ENCODE assay signal across 24 cellular contexts in the genomic region with DNA sequence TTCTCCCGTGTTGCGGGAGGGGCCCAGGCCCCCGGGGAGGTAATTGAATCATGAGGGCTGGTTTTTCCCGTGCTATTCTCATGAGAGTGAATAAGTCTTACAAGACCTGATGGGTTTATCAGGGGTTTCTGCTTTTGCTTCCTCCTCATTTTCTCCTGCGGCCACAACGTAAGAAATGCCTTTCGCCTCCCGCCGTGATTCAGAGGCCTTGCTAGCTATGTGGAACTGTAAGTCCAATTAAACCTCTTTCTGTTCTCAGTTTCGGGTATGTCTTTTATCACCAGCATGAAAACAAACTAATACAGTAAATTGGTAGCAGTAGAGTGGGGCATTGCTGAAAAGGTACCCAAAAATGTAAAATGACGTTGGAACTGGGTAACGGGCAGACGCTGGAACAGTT.
"Had no signal": no experiment of that assay in that cellular context is flagged by ENCODE, and none has a peak within 500 bp of the region (broad histone marks: within the 10 kb centered on the region; RNA-seq: fewer than 3 reads in every experiment).

No MANE protein-coding gene starts in this region.

- DNase-seq: colonic mucosa; cortex of kidney; effector CD8-positive, alpha-beta T cell; effector memory CD8-positive, alpha-beta T cell; endodermal cell; erythroblast; esophagus squamous epithelium; foreskin fibroblast; foreskin melanocyte; gastrocnemius medialis; glutamatergic neuron; head of caudate nucleus; heart right ventricle; hippocampal formation; left cardiac atrium; left ventricle myocardium superior; lower lobe of right lung; mesenchymal stem cell; midbrain; naive thymus-derived CD4-positive, alpha-beta T cell had no signal

- H3K27ac Mint-ChIP-seq: dendritic cell treated with granulocyte-macrophage colony-stimulating factor and Interleukin-4, amounts not matched to agents 40 ng/mL and 50 ng/mL, for 4 days; effector memory CD8-positive, alpha-beta T cell; endodermal cell; naive thymus-derived CD4-positive, alpha-beta T cell had no signal

- H3K27ac ChIP-seq: colonic mucosa, epithelial cell of prostate, esophagus squamous epithelium, gastrocnemius medialis, heart right ventricle, left lung, lower lobe of right lung had no signal

- H3K36me3 ChIP-seq: colonic mucosa, esophagus squamous epithelium, gastrocnemius medialis, heart right ventricle, left lung, lower lobe of right lung had no signal

- H3K4me3 Mint-ChIP-seq: dendritic cell treated with granulocyte-macrophage colony-stimulating factor and Interleukin-4, amounts not matched to agents 40 ng/mL and 50 ng/mL, for 4 days; effector memory CD8-positive, alpha-beta T cell; endodermal cell had no signal

- H3K4me1 Mint-ChIP-seq: endodermal cell; naive thymus-derived CD4-positive, alpha-beta T cell had no signal

- H3K9me3 Mint-ChIP-seq: endodermal cell had no signal

- H3K4me3 ChIP-seq: colonic mucosa, esophagus squamous epithelium, gastrocnemius medialis, heart right ventricle, left lung, lower lobe of right lung had no signal

- H3K27me3 ChIP-seq: colonic mucosa, esophagus squamous epithelium, gastrocnemius medialis, heart right ventricle, left lung had no signal

- H3K36me3 Mint-ChIP-seq: naive thymus-derived CD4-positive, alpha-beta T cell had no signal

- H3K27me3 Mint-ChIP-seq: dendritic cell treated with granulocyte-macrophage colony-stimulating factor and Interleukin-4, amounts not matched to agents 40 ng/mL and 50 ng/mL, for 4 days; effector memory CD8-positive, alpha-beta T cell; naive thymus-derived CD4-positive, alpha-beta T cell had no signal

- ATAC-seq: effector memory CD8-positive, alpha-beta T cell; esophagus mucosa; gastrocnemius medialis; heart right ventricle; left cardiac atrium; left lung; left ventricle myocardium superior; lower lobe of right lung; naive thymus-derived CD4-positive, alpha-beta T cell had no signal
